ENCODE assay signal across 8 cellular contexts in genomic region chr14:50335989-50336391, GRCh38. TPM values are rescaled to one million over a fixed set of nuclear protein-coding genes. Genes with fewer than 3 reads are reported as not detected.
DNase-seq lines count a peak whose midpoint lies in the region; ATAC-seq, FAIRE-seq and TF ChIP-seq lines count a peak whose summit lies in the region.

No MANE protein-coding gene starts in this region.

- H3K27ac Mint-ChIP-seq in HFFc6 (peak overlapping the region; percentile 70), MCF 10A (ENCODE audit: low read depth, unreplicated experiment) (no peak overlapping the region)

- H3K9me3 ChIP-seq in BE2C = no peaks in the 10 kb centered on the region
- H3K9me3 ChIP-seq in kidney (ENCODE audit: control insufficient read depth in 1 of 2, low read length in 2 of 2) = no peaks in the 10 kb centered on the region
- H3K9me3 ChIP-seq in subcutaneous abdominal adipose tissue (ENCODE audit: control insufficient read depth in 5 of 5, low read length in 5 of 5) = no peaks in the 10 kb centered on the region
- no peaks in the 10 kb centered on the region for H3K9me3 ChIP-seq in OCI-LY7 (ENCODE audit: low read length)

- H3K79me2 ChIP-seq in OCI-LY7 (ENCODE audit: insufficient read depth, low read depth, low read length) = no peaks in the 10 kb centered on the region

- POLR2A ChIA-PET in OCI-LY7 (lab: Charles Lee) (interaction anchor here (0.9 to 1.5 kb wide), 2 partner anchors 10 to 110 kb away, joined by 3 to 5 read pairs; no protein-coding TSS in a partner anchor), MCF 10A (lab: Yijun Ruan, JAX) (no interaction called here)

- H3K27me3 Mint-ChIP-seq in HFFc6 (ENCODE audit: insufficient read depth) (no peaks in the 10 kb centered on the region; the same call in 1 of the 2 replicates), MCF 10A (ENCODE audit: insufficient read depth, unreplicated experiment) (no peaks in the 10 kb centered on the region)

- BruUV-seq in OCI-LY7 (replicated peaks; lab: Mats Ljungman, UMichigan) = no TSS peak
- BruUV-seq in MCF 10A (replicated peaks; lab: Mats Ljungman, UMichigan) = no TSS peak

- no peaks in the 10 kb centered on the region for H4K20me1 ChIP-seq in OCI-LY7 (ENCODE audit: insufficient read depth, low read length)

- no peaks in the 10 kb centered on the region for H3K27me3 ChIP-seq in BE2C
- H3K27me3 ChIP-seq in subcutaneous abdominal adipose tissue (ENCODE audit: control insufficient read depth in 5 of 5, insufficient read depth in 4 of 5, low read length in 5 of 5) = no peaks in the 10 kb centered on the region

- no peak for ATAC-seq in GM21717 (IDR thresholded peaks at IDR 0.05; ENCODE audit: unreplicated experiment)

- H3K4me1 ChIP-seq in BE2C = peaks cover 11% of the 10 kb centered on the region
- H3K4me1 ChIP-seq in kidney (ENCODE audit: control insufficient read depth in 1 of 2, insufficient read depth in 1 of 2, low read depth in 1 of 2, low read length in 2 of 2) = peaks cover 14 to 16% of the 10 kb centered on the region in 2 donors
- H3K4me1 ChIP-seq in subcutaneous abdominal adipose tissue (ENCODE audit: control insufficient read depth in 5 of 5, insufficient read depth in 5 of 5, low read length in 5 of 5) = peaks cover 10 to 45% (median 33%) of the 10 kb centered on the region in 5 donors
- no peaks in the 10 kb centered on the region for H3K4me1 ChIP-seq in OCI-LY7 (ENCODE audit: insufficient read depth, low read length, poor library complexity, severe bottlenecking)

- CTCF ChIA-PET in OCI-LY7 (lab: Charles Lee; ENCODE audit: unreplicated experiment) (no interaction called here), MCF 10A (lab: Yijun Ruan, JAX) (interaction anchor here (0.6 to 2.3 kb wide), 3 partner anchors 15 to 21 kb away, joined by 4 to 17 read pairs (median 10); no protein-coding TSS in a partner anchor)

- DNase-seq in BE2C (peak; percentile 82), HFFc6 (no peak), anterior cingulate cortex (lab: John Stamatoyannopoulos, UW) (peak in 47 of 58 donors; percentile 13 to 67 (median 37)), kidney (peak; percentile 70), OCI-LY7 (ENCODE audit: low spot score) (no peak), MCF 10A (ENCODE audit: unreplicated experiment) (no peak)

- H3K4me3 ChIP-seq in BE2C (ENCODE audit: low read depth, low read length) = peak overlapping the region; percentile 33
- H3K4me3 ChIP-seq in kidney (ENCODE audit: low read length in 2 of 2) = no peak overlapping the region
- peak overlapping the region in 3 of 5 donors; percentile 5 to 40 (median 22) for H3K4me3 ChIP-seq in subcutaneous abdominal adipose tissue (ENCODE audit: low read depth in 1 of 5, low read length in 5 of 5)
- H3K4me3 ChIP-seq in OCI-LY7 (ENCODE audit: low read depth, low read length, poor library complexity, severe bottlenecking) = no peak overlapping the region

- H3K27ac ChIP-seq in kidney (ENCODE audit: low read depth in 2 of 2, low read length in 2 of 2) (peak overlapping the region; percentile 26 to 69), subcutaneous abdominal adipose tissue (ENCODE audit: low read depth, low read length) (peak overlapping the region; percentile 86), OCI-LY7 (ENCODE audit: low read depth, low read length, poor library complexity, severe bottlenecking) (no peak overlapping the region)

- TF ChIP-seq CTCF in BE2C (IDR thresholded peaks at IDR 0.05; ENCODE audit: low read depth, low read length) (no peak), HFFc6 (IDR thresholded peaks at IDR 0.05) (no peak), kidney (IDR thresholded peaks at IDR 0.05; ENCODE audit: borderline replicate concordance, extremely low read depth, insufficient read depth) (no peak), OCI-LY7 (conservative IDR thresholded peaks at IDR 0.05; ENCODE audit: low read length) (no peak), MCF 10A (IDR thresholded peaks at IDR 0.05; ENCODE audit: unreplicated experiment) (no peak)

- intact Hi-C loops in kidney (cut with DNase I) = no loop called here
- intact Hi-C loops in OCI-LY7 (cut with micrococcal nuclease; ENCODE audit: unreplicated experiment) = no loop called here
- intact Hi-C loops in MCF 10A (cut with micrococcal nuclease) = no loop called here

- H3K9me3 Mint-ChIP-seq in HFFc6 (no peaks in the 10 kb centered on the region), MCF 10A (ENCODE audit: unreplicated experiment) (no peaks in the 10 kb centered on the region)

- H3K4me1 Mint-ChIP-seq in HFFc6 (ENCODE audit: low read depth) (peaks cover 32% of the 10 kb centered on the region), MCF 10A (ENCODE audit: insufficient read depth, unreplicated experiment) (peaks cover 8% of the 10 kb centered on the region)

- no peaks in the 10 kb centered on the region for H3K9me2 ChIP-seq in OCI-LY7 (ENCODE audit: insufficient read depth, low read length)

- no peaks in the 10 kb centered on the region for H3K36me3 Mint-ChIP-seq in HFFc6 (ENCODE audit: low read depth)
- peaks cover 25% of the 10 kb centered on the region for H3K36me3 Mint-ChIP-seq in MCF 10A (ENCODE audit: insufficient read depth, unreplicated experiment)

- H3K4me3 Mint-ChIP-seq in HFFc6 (peak overlapping the region; percentile 57), MCF 10A (ENCODE audit: unreplicated experiment) (no peak overlapping the region)

- H2AFZ ChIP-seq in OCI-LY7 (ENCODE audit: low read length) = no peak overlapping the region

- FAIRE-seq in kidney (lab: Jason Lieb, UNC) = no peak

- no peak overlapping the region; the same call in 1 of the 2 replicates for H3K4me2 ChIP-seq in OCI-LY7 (ENCODE audit: low read length)

- H3K36me3 ChIP-seq in BE2C (no peaks in the 10 kb centered on the region), kidney (ENCODE audit: control insufficient read depth in 1 of 2, insufficient read depth in 2 of 2, low read length in 2 of 2) (peaks cover 18 to 24% of the 10 kb centered on the region in 2 donors), subcutaneous abdominal adipose tissue (ENCODE audit: control insufficient read depth in 5 of 5, insufficient read depth in 5 of 5, low read length in 5 of 5) (peaks cover 0 to 11% (median 0%) of the 10 kb centered on the region in 5 donors), OCI-LY7 (ENCODE audit: insufficient read depth, low read length) (no peaks in the 10 kb centered on the region)

- H3K9ac ChIP-seq in kidney (ENCODE audit: low read length in 2 of 2) (peak overlapping the region in 1 of 2 donors; percentile 42), subcutaneous abdominal adipose tissue (ENCODE audit: low read length in 5 of 5) (peak overlapping the region in 2 of 5 donors; percentile 51 to 63)

RNA-seq across cellular contexts. Expression of gene DMAC2L, which starts 23.9 kb away (rescaled TPM):
- 12.4 TPM for polyA plus RNA-seq in BE2C (2012; ENCODE audit: insufficient read depth, insufficient read length, low read depth)
- 10 to 100 TPM; 10.6 to 14.5 (median 12.1) TPM for total RNA-seq in HFFc6 (2021; fragmentation: NEBNext Ultra II Directional; extraction: Animal tissue kit (Norgen Biotek cat#: 25700))
- 23.7 TPM for total RNA-seq in kidney
- 27.3 TPM for polyA plus RNA-seq in kidney (ENCODE audit: insufficient read depth, low read depth, low replicate concordance)
- 5.8 and 13.8 TPM in 2 replicates for total RNA-seq in OCI-LY7 (2014; rRNA removed; shearing (Covaris generic))
- total RNA-seq in OCI-LY7 (2022) = 31.3 and 33.0 TPM in 2 replicates
- total RNA-seq in MCF 10A (2022) = 16.3 and 17.6 TPM in 2 replicates

RNA-seq across cellular contexts. Expression of gene L2HGDH, which starts 24.0 kb away (rescaled TPM):
- polyA plus RNA-seq in BE2C (2012; ENCODE audit: insufficient read depth, insufficient read length, low read depth) = 8.9 TPM
- 1 to 10 TPM; 3.1 to 5.2 (median 3.4) TPM for total RNA-seq in HFFc6 (2021; fragmentation: NEBNext Ultra II Directional; extraction: Animal tissue kit (Norgen Biotek cat#: 25700))
- total RNA-seq in kidney (12.5 TPM), OCI-LY7 (2022) (14.6 and 19.8 TPM in 2 replicates), MCF 10A (2022) (7.9 TPM in 2 replicates)
- polyA plus RNA-seq in kidney (ENCODE audit: insufficient read depth, low read depth, low replicate concordance) = 11.1 TPM
- total RNA-seq in OCI-LY7 (2014; rRNA removed; shearing (Covaris generic)) = 8.7 and 10.0 TPM in 2 replicates

Comparison
In these comparisons a context has a peak if more than half of its experiments do, and no peak if none do; other contexts are left out.
1. DNase-seq: peak in BE2C (single experiment), anterior cingulate cortex (47 of 58) and kidney (single experiment); none in HFFc6 (single experiment), OCI-LY7 (single experiment) and MCF 10A (single experiment).
2. H3K4me3 ChIP-seq: peak in BE2C (single experiment) and subcutaneous abdominal adipose tissue (3 of 5); none in kidney (0 of 2) and OCI-LY7 (single experiment).